Comparison of ENCODE assay signal across 2 cellular contexts in the genomic region with DNA sequence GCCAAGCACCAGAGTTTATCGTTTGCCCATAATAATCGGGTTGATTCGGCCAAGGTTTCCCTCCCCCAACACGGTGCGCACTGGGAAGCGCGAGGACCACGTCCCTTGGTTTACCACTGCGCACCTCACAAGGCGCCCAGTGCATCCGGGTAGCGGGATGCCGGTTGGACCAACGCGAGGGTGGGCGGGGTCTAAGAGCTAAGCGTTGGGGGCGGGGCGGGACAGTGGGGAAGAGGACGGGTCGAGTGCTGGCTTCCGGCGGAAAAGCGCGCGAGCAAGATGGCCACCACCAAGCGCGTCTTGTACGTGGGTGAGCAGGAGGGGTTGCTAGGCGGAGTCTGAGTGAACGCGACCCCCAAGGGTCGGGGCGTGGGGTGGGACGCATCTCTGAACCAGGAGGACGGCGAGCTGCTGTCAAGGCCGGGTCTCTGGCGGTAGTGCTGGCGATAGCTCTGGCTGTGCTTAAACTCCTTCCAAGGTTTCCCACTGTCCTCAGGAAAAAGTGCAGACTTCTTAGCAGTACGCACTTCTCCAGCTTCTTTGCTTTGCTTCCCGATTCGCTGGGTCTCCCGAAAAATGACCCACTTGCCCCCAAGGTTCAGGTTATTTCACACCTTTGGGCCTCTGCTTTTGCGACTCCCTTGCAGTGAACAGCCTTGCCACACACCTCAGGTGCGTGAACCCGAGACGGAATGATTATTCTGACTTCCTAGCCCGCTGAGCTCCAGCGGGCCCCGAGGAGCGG.
TF ChIP-seq lines count a peak whose summit lies in the region.

A gene (plus strand): TSS at position 261 of the 745 bp plus-strand sequence. CDS start 19 bp downstream, at position 280.

TF ChIP-seq in HCT116, 20 proteins besides CTCF, POLR2A, EP300 and RAD21 (continued from another document):
- TF ChIP-seq EGR1 (IDR thresholded peaks at IDR 0.05; ENCODE audit: low read depth) = 0 out of 2 replicates have a peak, but pooled peaks have one; percentile 21
- peak; percentile 84 for TF ChIP-seq POLR2AphosphoS5 (IDR thresholded peaks at IDR 0.05; ENCODE audit: low read depth, low read length)
- peak; percentile 43; the same call in 1 of the 2 replicates for TF ChIP-seq SP1 (IDR thresholded peaks at IDR 0.05; ENCODE audit: low read depth)
- TF ChIP-seq CBX3 (IDR thresholded peaks at IDR 0.05; ENCODE audit: low read depth) = peak; percentile 89

TF ChIP-seq in SK-N-SH treated with all-trans-retinoic acid at 6 μM for 48 hours, 23 proteins besides CTCF, POLR2A, EP300 and RAD21 (continued from another document):
- TF ChIP-seq, protein P1, sequence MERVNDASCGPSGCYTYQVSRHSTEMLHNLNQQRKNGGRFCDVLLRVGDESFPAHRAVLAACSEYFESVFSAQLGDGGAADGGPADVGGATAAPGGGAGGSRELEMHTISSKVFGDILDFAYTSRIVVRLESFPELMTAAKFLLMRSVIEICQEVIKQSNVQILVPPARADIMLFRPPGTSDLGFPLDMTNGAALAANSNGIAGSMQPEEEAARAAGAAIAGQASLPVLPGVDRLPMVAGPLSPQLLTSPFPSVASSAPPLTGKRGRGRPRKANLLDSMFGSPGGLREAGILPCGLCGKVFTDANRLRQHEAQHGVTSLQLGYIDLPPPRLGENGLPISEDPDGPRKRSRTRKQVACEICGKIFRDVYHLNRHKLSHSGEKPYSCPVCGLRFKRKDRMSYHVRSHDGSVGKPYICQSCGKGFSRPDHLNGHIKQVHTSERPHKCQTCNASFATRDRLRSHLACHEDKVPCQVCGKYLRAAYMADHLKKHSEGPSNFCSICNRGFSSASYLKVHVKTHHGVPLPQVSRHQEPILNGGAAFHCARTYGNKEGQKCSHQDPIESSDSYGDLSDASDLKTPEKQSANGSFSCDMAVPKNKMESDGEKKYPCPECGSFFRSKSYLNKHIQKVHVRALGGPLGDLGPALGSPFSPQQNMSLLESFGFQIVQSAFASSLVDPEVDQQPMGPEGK (CRISPR knock-in tag; IDR thresholded peaks at IDR 0.05; ENCODE audit: borderline replicate concordance) = no peak
- TF ChIP-seq RARB (CRISPR knock-in tag; IDR thresholded peaks at IDR 0.05) (no peak), ZNF70 (CRISPR knock-in tag; IDR thresholded peaks at IDR 0.05) (no peak), ZNF8 (CRISPR knock-in tag; IDR thresholded peaks at IDR 0.05) (no peak), ZFP30 (CRISPR knock-in tag; IDR thresholded peaks at IDR 0.05) (no peak), ISL1 (CRISPR knock-in tag; IDR thresholded peaks at IDR 0.05) (no peak)
